1 cellular context compared by ENCODE assay signal in the genomic region with DNA sequence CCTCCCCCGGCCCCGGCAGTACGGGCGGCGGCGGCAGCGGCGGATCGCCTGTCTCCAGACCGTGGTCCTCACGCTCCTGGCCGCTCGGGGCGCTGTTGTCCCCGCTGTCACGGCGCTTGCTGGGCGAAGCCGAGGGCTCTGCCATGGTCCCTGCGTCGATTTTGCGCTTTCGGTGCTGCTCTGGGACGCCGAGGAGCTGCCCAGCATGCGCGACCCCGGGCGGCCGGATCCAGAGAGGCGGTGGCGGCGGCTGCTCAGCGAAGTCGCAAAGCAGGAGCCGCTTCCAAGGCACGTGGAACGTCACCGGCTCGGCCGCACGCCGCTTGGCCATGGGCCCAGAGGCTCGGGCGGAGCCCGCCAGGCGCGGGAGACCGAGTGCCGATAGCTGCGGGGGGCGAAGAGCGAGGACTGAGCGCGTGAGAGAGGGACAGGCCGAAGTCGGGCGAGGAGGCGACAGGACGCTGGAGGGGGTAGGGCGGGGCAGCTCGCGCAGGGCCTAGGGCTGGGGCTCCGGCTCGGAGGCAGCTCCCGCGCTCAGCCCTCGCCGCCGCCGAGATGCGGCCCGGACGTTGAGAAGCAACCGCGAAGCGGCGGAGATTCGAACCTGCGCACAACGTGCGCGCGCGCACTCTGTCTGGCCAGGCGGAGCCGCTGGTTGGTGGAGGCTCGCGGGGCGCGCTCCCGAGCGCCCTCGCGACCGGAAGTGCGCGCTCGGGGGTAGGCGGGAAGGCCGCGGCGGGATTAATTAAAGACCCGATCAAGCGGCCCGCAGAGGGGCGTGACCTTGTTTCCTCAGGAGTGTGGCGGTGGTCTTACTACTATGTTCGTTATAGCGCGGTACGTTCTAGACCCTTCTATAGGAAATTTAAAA.
TF ChIP-seq lines count a peak whose summit lies in the region.

A gene with protein sequence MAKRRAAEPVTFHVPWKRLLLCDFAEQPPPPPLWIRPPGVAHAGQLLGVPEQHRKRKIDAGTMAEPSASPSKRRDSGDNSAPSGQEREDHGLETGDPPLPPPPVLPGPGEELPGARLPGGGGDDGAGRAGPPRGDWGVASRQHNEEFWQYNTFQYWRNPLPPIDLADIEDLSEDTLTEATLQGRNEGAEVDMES (minus strand): TSS at position 632 of the 871 bp plus-strand sequence. CDS start 301 bp downstream, at position 331.

TF ChIP-seq in WTC11, 78 proteins besides CTCF, POLR2A, EP300 and RAD21 (continued from another document and continues in another):
- TF ChIP-seq, protein P1, sequence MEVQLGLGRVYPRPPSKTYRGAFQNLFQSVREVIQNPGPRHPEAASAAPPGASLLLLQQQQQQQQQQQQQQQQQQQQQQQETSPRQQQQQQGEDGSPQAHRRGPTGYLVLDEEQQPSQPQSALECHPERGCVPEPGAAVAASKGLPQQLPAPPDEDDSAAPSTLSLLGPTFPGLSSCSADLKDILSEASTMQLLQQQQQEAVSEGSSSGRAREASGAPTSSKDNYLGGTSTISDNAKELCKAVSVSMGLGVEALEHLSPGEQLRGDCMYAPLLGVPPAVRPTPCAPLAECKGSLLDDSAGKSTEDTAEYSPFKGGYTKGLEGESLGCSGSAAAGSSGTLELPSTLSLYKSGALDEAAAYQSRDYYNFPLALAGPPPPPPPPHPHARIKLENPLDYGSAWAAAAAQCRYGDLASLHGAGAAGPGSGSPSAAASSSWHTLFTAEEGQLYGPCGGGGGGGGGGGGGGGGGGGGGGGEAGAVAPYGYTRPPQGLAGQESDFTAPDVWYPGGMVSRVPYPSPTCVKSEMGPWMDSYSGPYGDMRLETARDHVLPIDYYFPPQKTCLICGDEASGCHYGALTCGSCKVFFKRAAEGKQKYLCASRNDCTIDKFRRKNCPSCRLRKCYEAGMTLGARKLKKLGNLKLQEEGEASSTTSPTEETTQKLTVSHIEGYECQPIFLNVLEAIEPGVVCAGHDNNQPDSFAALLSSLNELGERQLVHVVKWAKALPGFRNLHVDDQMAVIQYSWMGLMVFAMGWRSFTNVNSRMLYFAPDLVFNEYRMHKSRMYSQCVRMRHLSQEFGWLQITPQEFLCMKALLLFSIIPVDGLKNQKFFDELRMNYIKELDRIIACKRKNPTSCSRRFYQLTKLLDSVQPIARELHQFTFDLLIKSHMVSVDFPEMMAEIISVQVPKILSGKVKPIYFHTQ (CRISPR knock-in tag; IDR thresholded peaks at IDR 0.05): no peak
- TF ChIP-seq, protein P2, sequence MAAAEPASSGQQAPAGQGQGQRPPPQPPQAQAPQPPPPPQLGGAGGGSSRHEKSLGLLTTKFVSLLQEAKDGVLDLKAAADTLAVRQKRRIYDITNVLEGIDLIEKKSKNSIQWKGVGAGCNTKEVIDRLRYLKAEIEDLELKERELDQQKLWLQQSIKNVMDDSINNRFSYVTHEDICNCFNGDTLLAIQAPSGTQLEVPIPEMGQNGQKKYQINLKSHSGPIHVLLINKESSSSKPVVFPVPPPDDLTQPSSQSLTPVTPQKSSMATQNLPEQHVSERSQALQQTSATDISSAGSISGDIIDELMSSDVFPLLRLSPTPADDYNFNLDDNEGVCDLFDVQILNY (CRISPR knock-in tag; IDR thresholded peaks at IDR 0.05): peak; percentile 81
- TF ChIP-seq, protein P3, sequence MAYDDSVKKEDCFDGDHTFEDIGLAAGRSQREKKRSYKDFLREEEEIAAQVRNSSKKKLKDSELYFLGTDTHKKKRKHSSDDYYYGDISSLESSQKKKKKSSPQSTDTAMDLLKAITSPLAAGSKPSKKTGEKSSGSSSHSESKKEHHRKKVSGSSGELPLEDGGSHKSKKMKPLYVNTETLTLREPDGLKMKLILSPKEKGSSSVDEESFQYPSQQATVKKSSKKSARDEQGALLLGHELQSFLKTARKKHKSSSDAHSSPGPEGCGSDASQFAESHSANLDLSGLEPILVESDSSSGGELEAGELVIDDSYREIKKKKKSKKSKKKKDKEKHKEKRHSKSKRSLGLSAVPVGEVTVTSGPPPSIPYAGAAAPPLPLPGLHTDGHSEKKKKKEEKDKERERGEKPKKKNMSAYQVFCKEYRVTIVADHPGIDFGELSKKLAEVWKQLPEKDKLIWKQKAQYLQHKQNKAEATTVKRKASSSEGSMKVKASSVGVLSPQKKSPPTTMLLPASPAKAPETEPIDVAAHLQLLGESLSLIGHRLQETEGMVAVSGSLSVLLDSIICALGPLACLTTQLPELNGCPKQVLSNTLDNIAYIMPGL (CRISPR knock-in tag; IDR thresholded peaks at IDR 0.05): peak; percentile 99
- TF ChIP-seq ZNF671 (CRISPR knock-in tag; IDR thresholded peaks at IDR 0.05) (no peak), NFATC4 (CRISPR knock-in tag; IDR thresholded peaks at IDR 0.05) (no peak), ZNF263 (CRISPR knock-in tag; IDR thresholded peaks at IDR 0.05; ENCODE audit: low read depth) (no peak), RORB (CRISPR knock-in tag; IDR thresholded peaks at IDR 0.05) (no peak), OVOL2 (CRISPR knock-in tag; IDR thresholded peaks at IDR 0.05; ENCODE audit: borderline replicate concordance) (no peak), NR3C1 (CRISPR knock-in tag; conservative IDR thresholded peaks at IDR 0.05; ENCODE audit: low read depth) (0 out of 2 replicates have a peak, but pooled peaks have one; percentile 35), TP53 (CRISPR knock-in tag; IDR thresholded peaks at IDR 0.05) (peak; percentile 72), PRRX2 (CRISPR knock-in tag; IDR thresholded peaks at IDR 0.05) (peak; percentile 44; the same call in 1 of the 2 replicates), ATF1 (CRISPR knock-in tag; IDR thresholded peaks at IDR 0.05) (peak; percentile 96)
- TF ChIP-seq, protein P4, sequence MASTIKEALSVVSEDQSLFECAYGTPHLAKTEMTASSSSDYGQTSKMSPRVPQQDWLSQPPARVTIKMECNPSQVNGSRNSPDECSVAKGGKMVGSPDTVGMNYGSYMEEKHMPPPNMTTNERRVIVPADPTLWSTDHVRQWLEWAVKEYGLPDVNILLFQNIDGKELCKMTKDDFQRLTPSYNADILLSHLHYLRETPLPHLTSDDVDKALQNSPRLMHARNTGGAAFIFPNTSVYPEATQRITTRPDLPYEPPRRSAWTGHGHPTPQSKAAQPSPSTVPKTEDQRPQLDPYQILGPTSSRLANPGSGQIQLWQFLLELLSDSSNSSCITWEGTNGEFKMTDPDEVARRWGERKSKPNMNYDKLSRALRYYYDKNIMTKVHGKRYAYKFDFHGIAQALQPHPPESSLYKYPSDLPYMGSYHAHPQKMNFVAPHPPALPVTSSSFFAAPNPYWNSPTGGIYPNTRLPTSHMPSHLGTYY (CRISPR knock-in tag; IDR thresholded peaks at IDR 0.05): 0 out of 2 replicates have a peak, but pooled peaks have one; percentile 55
- TF ChIP-seq, protein P5, sequence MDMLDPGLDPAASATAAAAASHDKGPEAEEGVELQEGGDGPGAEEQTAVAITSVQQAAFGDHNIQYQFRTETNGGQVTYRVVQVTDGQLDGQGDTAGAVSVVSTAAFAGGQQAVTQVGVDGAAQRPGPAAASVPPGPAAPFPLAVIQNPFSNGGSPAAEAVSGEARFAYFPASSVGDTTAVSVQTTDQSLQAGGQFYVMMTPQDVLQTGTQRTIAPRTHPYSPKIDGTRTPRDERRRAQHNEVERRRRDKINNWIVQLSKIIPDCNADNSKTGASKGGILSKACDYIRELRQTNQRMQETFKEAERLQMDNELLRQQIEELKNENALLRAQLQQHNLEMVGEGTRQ (CRISPR knock-in tag; IDR thresholded peaks at IDR 0.05): no peak
- TF ChIP-seq, protein P6, sequence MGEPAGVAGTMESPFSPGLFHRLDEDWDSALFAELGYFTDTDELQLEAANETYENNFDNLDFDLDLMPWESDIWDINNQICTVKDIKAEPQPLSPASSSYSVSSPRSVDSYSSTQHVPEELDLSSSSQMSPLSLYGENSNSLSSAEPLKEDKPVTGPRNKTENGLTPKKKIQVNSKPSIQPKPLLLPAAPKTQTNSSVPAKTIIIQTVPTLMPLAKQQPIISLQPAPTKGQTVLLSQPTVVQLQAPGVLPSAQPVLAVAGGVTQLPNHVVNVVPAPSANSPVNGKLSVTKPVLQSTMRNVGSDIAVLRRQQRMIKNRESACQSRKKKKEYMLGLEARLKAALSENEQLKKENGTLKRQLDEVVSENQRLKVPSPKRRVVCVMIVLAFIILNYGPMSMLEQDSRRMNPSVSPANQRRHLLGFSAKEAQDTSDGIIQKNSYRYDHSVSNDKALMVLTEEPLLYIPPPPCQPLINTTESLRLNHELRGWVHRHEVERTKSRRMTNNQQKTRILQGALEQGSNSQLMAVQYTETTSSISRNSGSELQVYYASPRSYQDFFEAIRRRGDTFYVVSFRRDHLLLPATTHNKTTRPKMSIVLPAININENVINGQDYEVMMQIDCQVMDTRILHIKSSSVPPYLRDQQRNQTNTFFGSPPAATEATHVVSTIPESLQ (CRISPR knock-in tag; IDR thresholded peaks at IDR 0.05): no peak
- TF ChIP-seq, protein P7, sequence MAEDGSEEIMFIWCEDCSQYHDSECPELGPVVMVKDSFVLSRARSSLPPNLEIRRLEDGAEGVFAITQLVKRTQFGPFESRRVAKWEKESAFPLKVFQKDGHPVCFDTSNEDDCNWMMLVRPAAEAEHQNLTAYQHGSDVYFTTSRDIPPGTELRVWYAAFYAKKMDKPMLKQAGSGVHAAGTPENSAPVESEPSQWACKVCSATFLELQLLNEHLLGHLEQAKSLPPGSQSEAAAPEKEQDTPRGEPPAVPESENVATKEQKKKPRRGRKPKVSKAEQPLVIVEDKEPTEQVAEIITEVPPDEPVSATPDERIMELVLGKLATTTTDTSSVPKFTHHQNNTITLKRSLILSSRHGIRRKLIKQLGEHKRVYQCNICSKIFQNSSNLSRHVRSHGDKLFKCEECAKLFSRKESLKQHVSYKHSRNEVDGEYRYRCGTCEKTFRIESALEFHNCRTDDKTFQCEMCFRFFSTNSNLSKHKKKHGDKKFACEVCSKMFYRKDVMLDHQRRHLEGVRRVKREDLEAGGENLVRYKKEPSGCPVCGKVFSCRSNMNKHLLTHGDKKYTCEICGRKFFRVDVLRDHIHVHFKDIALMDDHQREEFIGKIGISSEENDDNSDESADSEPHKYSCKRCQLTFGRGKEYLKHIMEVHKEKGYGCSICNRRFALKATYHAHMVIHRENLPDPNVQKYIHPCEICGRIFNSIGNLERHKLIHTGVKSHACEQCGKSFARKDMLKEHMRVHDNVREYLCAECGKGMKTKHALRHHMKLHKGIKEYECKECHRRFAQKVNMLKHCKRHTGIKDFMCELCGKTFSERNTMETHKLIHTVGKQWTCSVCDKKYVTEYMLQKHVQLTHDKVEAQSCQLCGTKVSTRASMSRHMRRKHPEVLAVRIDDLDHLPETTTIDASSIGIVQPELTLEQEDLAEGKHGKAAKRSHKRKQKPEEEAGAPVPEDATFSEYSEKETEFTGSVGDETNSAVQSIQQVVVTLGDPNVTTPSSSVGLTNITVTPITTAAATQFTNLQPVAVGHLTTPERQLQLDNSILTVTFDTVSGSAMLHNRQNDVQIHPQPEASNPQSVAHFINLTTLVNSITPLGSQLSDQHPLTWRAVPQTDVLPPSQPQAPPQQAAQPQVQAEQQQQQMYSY (CRISPR knock-in tag; IDR thresholded peaks at IDR 0.05): 0 out of 2 replicates have a peak, but pooled peaks have one; percentile 0
- TF ChIP-seq, protein P8, sequence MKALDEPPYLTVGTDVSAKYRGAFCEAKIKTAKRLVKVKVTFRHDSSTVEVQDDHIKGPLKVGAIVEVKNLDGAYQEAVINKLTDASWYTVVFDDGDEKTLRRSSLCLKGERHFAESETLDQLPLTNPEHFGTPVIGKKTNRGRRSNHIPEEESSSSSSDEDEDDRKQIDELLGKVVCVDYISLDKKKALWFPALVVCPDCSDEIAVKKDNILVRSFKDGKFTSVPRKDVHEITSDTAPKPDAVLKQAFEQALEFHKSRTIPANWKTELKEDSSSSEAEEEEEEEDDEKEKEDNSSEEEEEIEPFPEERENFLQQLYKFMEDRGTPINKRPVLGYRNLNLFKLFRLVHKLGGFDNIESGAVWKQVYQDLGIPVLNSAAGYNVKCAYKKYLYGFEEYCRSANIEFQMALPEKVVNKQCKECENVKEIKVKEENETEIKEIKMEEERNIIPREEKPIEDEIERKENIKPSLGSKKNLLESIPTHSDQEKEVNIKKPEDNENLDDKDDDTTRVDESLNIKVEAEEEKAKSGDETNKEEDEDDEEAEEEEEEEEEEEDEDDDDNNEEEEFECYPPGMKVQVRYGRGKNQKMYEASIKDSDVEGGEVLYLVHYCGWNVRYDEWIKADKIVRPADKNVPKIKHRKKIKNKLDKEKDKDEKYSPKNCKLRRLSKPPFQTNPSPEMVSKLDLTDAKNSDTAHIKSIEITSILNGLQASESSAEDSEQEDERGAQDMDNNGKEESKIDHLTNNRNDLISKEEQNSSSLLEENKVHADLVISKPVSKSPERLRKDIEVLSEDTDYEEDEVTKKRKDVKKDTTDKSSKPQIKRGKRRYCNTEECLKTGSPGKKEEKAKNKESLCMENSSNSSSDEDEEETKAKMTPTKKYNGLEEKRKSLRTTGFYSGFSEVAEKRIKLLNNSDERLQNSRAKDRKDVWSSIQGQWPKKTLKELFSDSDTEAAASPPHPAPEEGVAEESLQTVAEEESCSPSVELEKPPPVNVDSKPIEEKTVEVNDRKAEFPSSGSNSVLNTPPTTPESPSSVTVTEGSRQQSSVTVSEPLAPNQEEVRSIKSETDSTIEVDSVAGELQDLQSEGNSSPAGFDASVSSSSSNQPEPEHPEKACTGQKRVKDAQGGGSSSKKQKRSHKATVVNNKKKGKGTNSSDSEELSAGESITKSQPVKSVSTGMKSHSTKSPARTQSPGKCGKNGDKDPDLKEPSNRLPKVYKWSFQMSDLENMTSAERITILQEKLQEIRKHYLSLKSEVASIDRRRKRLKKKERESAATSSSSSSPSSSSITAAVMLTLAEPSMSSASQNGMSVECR (CRISPR knock-in tag; IDR thresholded peaks at IDR 0.05; ENCODE audit: borderline replicate concordance): peak; percentile 58
- TF ChIP-seq, protein P9, sequence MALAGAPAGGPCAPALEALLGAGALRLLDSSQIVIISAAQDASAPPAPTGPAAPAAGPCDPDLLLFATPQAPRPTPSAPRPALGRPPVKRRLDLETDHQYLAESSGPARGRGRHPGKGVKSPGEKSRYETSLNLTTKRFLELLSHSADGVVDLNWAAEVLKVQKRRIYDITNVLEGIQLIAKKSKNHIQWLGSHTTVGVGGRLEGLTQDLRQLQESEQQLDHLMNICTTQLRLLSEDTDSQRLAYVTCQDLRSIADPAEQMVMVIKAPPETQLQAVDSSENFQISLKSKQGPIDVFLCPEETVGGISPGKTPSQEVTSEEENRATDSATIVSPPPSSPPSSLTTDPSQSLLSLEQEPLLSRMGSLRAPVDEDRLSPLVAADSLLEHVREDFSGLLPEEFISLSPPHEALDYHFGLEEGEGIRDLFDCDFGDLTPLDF (CRISPR knock-in tag; IDR thresholded peaks at IDR 0.05): peak; percentile 23; the same call in 1 of the 2 replicates
- TF ChIP-seq, protein P10, sequence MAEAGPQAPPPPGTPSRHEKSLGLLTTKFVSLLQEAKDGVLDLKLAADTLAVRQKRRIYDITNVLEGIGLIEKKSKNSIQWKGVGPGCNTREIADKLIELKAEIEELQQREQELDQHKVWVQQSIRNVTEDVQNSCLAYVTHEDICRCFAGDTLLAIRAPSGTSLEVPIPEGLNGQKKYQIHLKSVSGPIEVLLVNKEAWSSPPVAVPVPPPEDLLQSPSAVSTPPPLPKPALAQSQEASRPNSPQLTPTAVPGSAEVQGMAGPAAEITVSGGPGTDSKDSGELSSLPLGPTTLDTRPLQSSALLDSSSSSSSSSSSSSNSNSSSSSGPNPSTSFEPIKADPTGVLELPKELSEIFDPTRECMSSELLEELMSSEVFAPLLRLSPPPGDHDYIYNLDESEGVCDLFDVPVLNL (CRISPR knock-in tag; IDR thresholded peaks at IDR 0.05; ENCODE audit: borderline replicate concordance, low read depth): peak; percentile 74
- TF ChIP-seq, protein P11, sequence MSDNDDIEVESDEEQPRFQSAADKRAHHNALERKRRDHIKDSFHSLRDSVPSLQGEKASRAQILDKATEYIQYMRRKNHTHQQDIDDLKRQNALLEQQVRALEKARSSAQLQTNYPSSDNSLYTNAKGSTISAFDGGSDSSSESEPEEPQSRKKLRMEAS (CRISPR knock-in tag; IDR thresholded peaks at IDR 0.05): peak; percentile 89
